11 cellular contexts compared by ENCODE assay signal in genomic region chr14:28272270-28272669, GRCh38.
"Had no signal": no experiment of that assay in that cellular context is flagged by ENCODE, and none has a peak within 500 bp of the region (broad histone marks: within the 10 kb centered on the region; RNA-seq: fewer than 3 reads in every experiment).

No MANE protein-coding gene starts in this region.

- H3K4me2 ChIP-seq: GM23338 had no signal

- H3K9ac ChIP-seq: GM23248 had no signal

- DNase-seq: GM23248, GOT3, H7, H9, HCEC 1CT, HFFc6 had no signal

- ATAC-seq: GM23338, HCT116 had no signal

- H3K27ac ChIP-seq: GM23248 had no signal

- H3K4me1 ChIP-seq: HAP-1 had no signal

- H2AFZ ChIP-seq: GM23248, GM23338 had no signal

- H3K4me3 ChIP-seq: GM23248, GM23338, HAP-1 had no signal

- FAIRE-seq: H1, H54 had no signal

- H3K36me3 ChIP-seq: HAP-1 had no signal
